18 cellular contexts compared by ENCODE assay signal in genomic region chr2:237464757-237465391, GRCh38. TPM values are rescaled to one million over a fixed set of nuclear protein-coding genes. Genes with fewer than 3 reads are reported as not detected.
DNase-seq lines count a peak whose midpoint lies in the region; ATAC-seq, FAIRE-seq and TF ChIP-seq lines count a peak whose summit lies in the region.
"Had no signal": no experiment of that assay in that cellular context is flagged by ENCODE, and none has a peak within 500 bp of the region (broad histone marks: within the 10 kb centered on the region; RNA-seq: fewer than 3 reads in every experiment).

No MANE protein-coding gene starts in this region.

- no peak overlapping the region for H3K4me3 ChIP-seq in A549
- H3K4me3 ChIP-seq: coronary artery, vagina had no signal

- POLR2A ChIA-PET in A549 (lab: Yijun Ruan, JAX): no interaction called here

- no peak for DNase-seq in A549 (ENCODE audit: low read depth in 1 of 2, low spot score in 1 of 2)
- peak; percentile 9 for DNase-seq in HCEC 1CT
- peak; percentile 46 for DNase-seq in glomerular visceral epithelial cell (ENCODE audit: extremely low spot score)
- DNase-seq in NCI-H345 (lab: John Stamatoyannopoulos, UW): no peak
- DNase-seq in activated naive CD4-positive, alpha-beta T cell treated with anti-CD3 and anti-CD28 coated beads, Interleukin-2, amount 50 U/mL, for 16 hours: no peak
- DNase-seq: activated CD8-positive, alpha-beta T cell treated with anti-CD3 and anti-CD28 coated beads, Interleukin-2, amount 10 ng/mL, durations not matched to agents 7 days and 5 days; GDM1; naive B cell; NCI-H1694 treated with DMSO at 0.1 percent for 48 hours; NCI-H524; stimulated activated naive CD4-positive, alpha-beta T cell treated with Interleukin-2 at 50 U/mL for 16 hours had no signal

- no peak for FAIRE-seq in A549 (lab: Jason Lieb, UNC)
- FAIRE-seq: GM12892 had no signal

- TF ChIP-seq POLR2A in A549 (IDR thresholded peaks at IDR 0.05; ENCODE audit: low read length): no peak

- WGBS in A549 (ENCODE audit: missing lambda C conversion rate): 87% methylated on average over 7 of the region's 8 CpGs

- no peak for TF ChIP-seq EP300 in A549 (IDR thresholded peaks at IDR 0.05)

- ATAC-seq in A549 (peak; percentile 67 to 68; a peak in 5 of 6 replicates), SK-N-SH treated with all-trans-retinoic acid at 6 μM for 48 hours (peak; percentile 45; the same call in 1 of the 3 replicates), HG03139 (IDR thresholded peaks at IDR 0.05; ENCODE audit: unreplicated experiment) (no peak), GM21723 (IDR thresholded peaks at IDR 0.05; ENCODE audit: unreplicated experiment) (no peak)
- ATAC-seq: activated CD8-positive, alpha-beta T cell treated with anti-CD3 and anti-CD28 coated beads, Interleukin-2, amount 10 ng/mL, durations not matched to agents 7 days and 5 days had no signal

- TF ChIP-seq RAD21 in A549 (conservative IDR thresholded peaks at IDR 0.05 in 1 of 2, IDR thresholded peaks at IDR 0.05 in 1 of 2): no peak

- peaks cover 17% of the 10 kb centered on the region; the same call in 2 of the 3 replicates for H3K4me1 ChIP-seq in A549
- H3K4me1 ChIP-seq: vagina had no signal

- H3K27ac ChIP-seq in A549: peak overlapping the region; percentile 61 to 83; a peak in 5 of 6 replicates
- H3K27ac ChIP-seq: coronary artery, VCaP had no signal

- no peak for TF ChIP-seq CTCF in A549 (IDR thresholded peaks at IDR 0.05)

- H3K4me2 ChIP-seq in A549: peak overlapping the region; percentile 15; the same call in 1 of the 3 replicates

- 0 out of 3 replicates have a peak, but pooled peaks cover 9% of the 10 kb centered on the region for H3K9me3 ChIP-seq in A549
- H3K9me3 ChIP-seq: vagina had no signal

- CTCF ChIA-PET in A549 (lab: Yijun Ruan, JAX): interaction anchor here (0.7 to 2.0 kb wide), 5 partner anchors 9 to 282 kb away, joined by 3 to 10 read pairs (median 4); no protein-coding TSS in a partner anchor

TF ChIP-seq in A549, 52 proteins besides CTCF, POLR2A, EP300 and RAD21:
- no peak for TF ChIP-seq RNF2 (IDR thresholded peaks at IDR 0.05; ENCODE audit: borderline replicate concordance, low read depth)
- no peak for TF ChIP-seq MAFK (IDR thresholded peaks at IDR 0.05; ENCODE audit: partially characterized antibody)
- TF ChIP-seq KDM5A (IDR thresholded peaks at IDR 0.05): no peak
- TF ChIP-seq ZFP36 (IDR thresholded peaks at IDR 0.05; ENCODE audit: borderline replicate concordance, partially characterized antibody): no peak
- TF ChIP-seq, protein P1, sequence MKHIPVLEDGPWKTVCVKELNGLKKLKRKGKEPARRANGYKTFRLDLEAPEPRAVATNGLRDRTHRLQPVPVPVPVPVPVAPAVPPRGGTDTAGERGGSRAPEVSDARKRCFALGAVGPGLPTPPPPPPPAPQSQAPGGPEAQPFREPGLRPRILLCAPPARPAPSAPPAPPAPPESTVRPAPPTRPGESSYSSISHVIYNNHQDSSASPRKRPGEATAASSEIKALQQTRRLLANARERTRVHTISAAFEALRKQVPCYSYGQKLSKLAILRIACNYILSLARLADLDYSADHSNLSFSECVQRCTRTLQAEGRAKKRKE (CRISPR knock-in tag; IDR thresholded peaks at IDR 0.05; ENCODE audit: low read depth): no peak
- TF ChIP-seq NR3C1 (IDR thresholded peaks at IDR 0.05): no peak
- no peak for TF ChIP-seq CHD4 (IDR thresholded peaks at IDR 0.05; ENCODE audit: borderline replicate concordance)
- TF ChIP-seq POLR2AphosphoS2 (conservative IDR thresholded peaks at IDR 0.05; ENCODE audit: low read length): no peak
- TF ChIP-seq, protein P2, sequence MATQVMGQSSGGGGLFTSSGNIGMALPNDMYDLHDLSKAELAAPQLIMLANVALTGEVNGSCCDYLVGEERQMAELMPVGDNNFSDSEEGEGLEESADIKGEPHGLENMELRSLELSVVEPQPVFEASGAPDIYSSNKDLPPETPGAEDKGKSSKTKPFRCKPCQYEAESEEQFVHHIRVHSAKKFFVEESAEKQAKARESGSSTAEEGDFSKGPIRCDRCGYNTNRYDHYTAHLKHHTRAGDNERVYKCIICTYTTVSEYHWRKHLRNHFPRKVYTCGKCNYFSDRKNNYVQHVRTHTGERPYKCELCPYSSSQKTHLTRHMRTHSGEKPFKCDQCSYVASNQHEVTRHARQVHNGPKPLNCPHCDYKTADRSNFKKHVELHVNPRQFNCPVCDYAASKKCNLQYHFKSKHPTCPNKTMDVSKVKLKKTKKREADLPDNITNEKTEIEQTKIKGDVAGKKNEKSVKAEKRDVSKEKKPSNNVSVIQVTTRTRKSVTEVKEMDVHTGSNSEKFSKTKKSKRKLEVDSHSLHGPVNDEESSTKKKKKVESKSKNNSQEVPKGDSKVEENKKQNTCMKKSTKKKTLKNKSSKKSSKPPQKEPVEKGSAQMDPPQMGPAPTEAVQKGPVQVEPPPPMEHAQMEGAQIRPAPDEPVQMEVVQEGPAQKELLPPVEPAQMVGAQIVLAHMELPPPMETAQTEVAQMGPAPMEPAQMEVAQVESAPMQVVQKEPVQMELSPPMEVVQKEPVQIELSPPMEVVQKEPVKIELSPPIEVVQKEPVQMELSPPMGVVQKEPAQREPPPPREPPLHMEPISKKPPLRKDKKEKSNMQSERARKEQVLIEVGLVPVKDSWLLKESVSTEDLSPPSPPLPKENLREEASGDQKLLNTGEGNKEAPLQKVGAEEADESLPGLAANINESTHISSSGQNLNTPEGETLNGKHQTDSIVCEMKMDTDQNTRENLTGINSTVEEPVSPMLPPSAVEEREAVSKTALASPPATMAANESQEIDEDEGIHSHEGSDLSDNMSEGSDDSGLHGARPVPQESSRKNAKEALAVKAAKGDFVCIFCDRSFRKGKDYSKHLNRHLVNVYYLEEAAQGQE (IDR thresholded peaks at IDR 0.05): no peak
- no peak for TF ChIP-seq FOSL2 (IDR thresholded peaks at IDR 0.05)
- TF ChIP-seq FOSL2 (CRISPR knock-in tag; IDR thresholded peaks at IDR 0.05): no peak
- no peak for TF ChIP-seq GATA3 (IDR thresholded peaks at IDR 0.05; ENCODE audit: borderline replicate concordance)

TF ChIP-seq in SK-N-SH treated with all-trans-retinoic acid at 6 μM for 48 hours, 23 proteins besides CTCF, POLR2A, EP300 and RAD21:
- TF ChIP-seq RARB (CRISPR knock-in tag; IDR thresholded peaks at IDR 0.05) (no peak), CSRNP3 (CRISPR knock-in tag; IDR thresholded peaks at IDR 0.05) (no peak), ARNTL (CRISPR knock-in tag; IDR thresholded peaks at IDR 0.05; ENCODE audit: borderline replicate concordance, low read depth) (no peak), ZNF565 (CRISPR knock-in tag; conservative IDR thresholded peaks at IDR 0.05; ENCODE audit: low read depth) (no peak), ISL1 (CRISPR knock-in tag; IDR thresholded peaks at IDR 0.05) (no peak)

RNA-seq across cellular contexts. Expression of gene MLPH, which starts 22.2 kb away (rescaled TPM):
- polyA plus RNA-seq in A549 (2011; rRNA removed): 350 and 419 TPM in 2 replicates
- 231 and 238 TPM in 2 replicates for polyA plus RNA-seq in A549 (2012; cell fraction: cytosol; rRNA removed)
- 1,019 and 1,045 TPM in 2 replicates for polyA plus RNA-seq in A549 (2012; cell fraction: nucleus; rRNA removed)
- 184 to 219 TPM (median 218 TPM) in 3 replicates for polyA plus RNA-seq in A549 (2017; fragmentation: RNase III; extraction: RNeasy Plus Mini Kit Qiagen cat#74134 plus additional on column Dnase treatment)
- polyA minus RNA-seq in A549 (2011; rRNA and poly(A)+ RNA removed): 288 and 355 TPM in 2 replicates

RNA-seq across cellular contexts. Expression of gene COL6A3, which starts 50.9 kb away (rescaled TPM):
- 0.20 and 0.28 TPM in 2 replicates for polyA plus RNA-seq in A549 (2011; rRNA removed)
- polyA plus RNA-seq in A549 (2012; cell fraction: cytosol; rRNA removed): 0.03 and 0.05 TPM in 2 replicates
- polyA plus RNA-seq in A549 (2012; cell fraction: nucleus; rRNA removed): 0.19 and 0.24 TPM in 2 replicates
- polyA plus RNA-seq in A549 (2017; fragmentation: RNase III; extraction: RNeasy Plus Mini Kit Qiagen cat#74134 plus additional on column Dnase treatment): 0.04 to 0.16 TPM (median 0.10 TPM) in 3 replicates
- 0.37 and 0.97 TPM in 2 replicates for polyA minus RNA-seq in A549 (2011; rRNA and poly(A)+ RNA removed)

Comparison
In these comparisons a context has a peak if more than half of its experiments do, and no peak if none do; other contexts are left out.
1. ATAC-seq: peak in A549 (2 of 2) and SK-N-SH treated with all-trans-retinoic acid at 6 μM for 48 hours (single experiment); none in HG03139 (single experiment) and GM21723 (single experiment).
2. DNase-seq: peak in HCEC 1CT (single experiment) and glomerular visceral epithelial cell (single experiment); none in A549 (0 of 2), NCI-H345 (single experiment) and activated naive CD4-positive, alpha-beta T cell treated with anti-CD3 and anti-CD28 coated beads, Interleukin-2, amount 50 U/mL, for 16 hours (single experiment).